21 cellular contexts compared by ENCODE assay signal in genomic region chr12:121424632-121424992, GRCh38. TPM values are rescaled to one million over a fixed set of nuclear protein-coding genes. Genes with fewer than 3 reads are reported as not detected.
DNase-seq lines count a peak whose midpoint lies in the region; ATAC-seq, FAIRE-seq and TF ChIP-seq lines count a peak whose summit lies in the region.
"Had no signal": no experiment of that assay in that cellular context is flagged by ENCODE, and none has a peak within 500 bp of the region (broad histone marks: within the 10 kb centered on the region; RNA-seq: fewer than 3 reads in every experiment).

No MANE protein-coding gene starts in this region.

- H2AFZ ChIP-seq in Karpas-422 (ENCODE audit: low read length): no peak overlapping the region
- H2AFZ ChIP-seq in K562 (ENCODE audit: low read depth, low read length): no peak overlapping the region

- no peak overlapping the region; the same call in 1 of the 2 replicates for H3K4me3 ChIP-seq in Karpas-422 (ENCODE audit: low read length)
- no peak overlapping the region for H3K4me3 ChIP-seq in K562
- no peak overlapping the region for H3K4me3 ChIP-seq in spleen

- no peaks in the 10 kb centered on the region for H3K9me2 ChIP-seq in Karpas-422 (replicated peaks; ENCODE audit: insufficient read depth, low read length)

- peaks cover 97% of the 10 kb centered on the region for H3K36me3 Mint-ChIP-seq in activated T-cell treated with anti-CD3 and anti-CD28 coated beads, Interleukin-2, amount 50 U/mL, for 24 hours (ENCODE audit: low read depth)

- WGBS in K562 (ENCODE audit: insufficient coverage, low coverage, missing lambda C conversion rate): 88% methylated on average over 1 of the region's 1 CpG
- 85 to 93% (median 90%) methylated on average over 1 of the region's 1 CpG for WGBS in spleen, 5 donors

- H3K4me1 ChIP-seq in Karpas-422 (ENCODE audit: low read length) (peaks cover 18% of the 10 kb centered on the region), K562 (replicated peaks in 1 of 2; ENCODE audit: control insufficient read depth in 2 of 2, insufficient read depth in 2 of 2, low read length in 2 of 2) (peaks cover 8 to 10% of the 10 kb centered on the region in 2 experiments; a peak in 4 of 5 replicates), spleen (peaks cover 0 to 42% (median 14%) of the 10 kb centered on the region in 6 donors)
- H3K4me1 ChIP-seq: BE2C had no signal

- TF ChIP-seq EP300 in K562 (IDR thresholded peaks at IDR 0.05; ENCODE audit: low read length): no peak

- H3K27ac Mint-ChIP-seq in activated T-cell treated with anti-CD3 and anti-CD28 coated beads, Interleukin-2, amount 50 U/mL, for 24 hours: peak overlapping the region; percentile 72
- H3K27ac Mint-ChIP-seq: activated CD4-positive, alpha-beta T cell treated with anti-CD3 and anti-CD28 coated beads, Interleukin-2, amount 10 ng/mL, durations not matched to agents 7 days and 5 days; type B pancreatic cell had no signal

- FAIRE-seq in K562 (lab: Jason Lieb, UNC): peak; percentile 51
- FAIRE-seq: D721Med had no signal

- POLR2A ChIA-PET in K562 (lab: Yijun Ruan, JAX): interaction anchor here (0.5 to 1.8 kb wide), 8 partner anchors 8 to 386 kb away, joined by 3 to 5 read pairs (median 4); partner anchors contain the start of gene RNF34

- intact Hi-C loops in K562 (cut with micrococcal nuclease): no loop called here
- intact Hi-C loops in spleen (cut with DNase I; ENCODE audit: low total_unique reads): no loop called here

- DNase-seq in activated T-cell treated with anti-CD3 and anti-CD28 coated beads, Interleukin-2, amount 50 U/mL, for 24 hours: no peak
- DNase-seq in activated T-cell treated with anti-CD3 and anti-CD28 coated beads for 4 hours (no peak), Karpas-422 (no peak), K562 (ENCODE audit: extremely low read depth in 1 of 4, low spot score in 3 of 4) (no peak), spleen (no peak), EL (no peak)
- no peak for DNase-seq in activated CD8-positive, alpha-beta memory T cell treated with anti-CD3 and anti-CD28 coated beads for 24 hours
- DNase-seq: activated CD4-positive, alpha-beta T cell treated with anti-CD3 and anti-CD28 coated beads, Interleukin-2, amount 10 ng/mL, durations not matched to agents 7 days and 5 days; activated naive CD4-positive, alpha-beta T cell; amygdala; BE2C; central memory CD4-positive, alpha-beta T cell; NCI-H1048; NCI-H2029 treated with DMSO at 0.1 percent for 48 hours; NCI-H446 treated with DMSO at 0.1 percent for 48 hours; stimulated activated CD4-positive, alpha-beta T cell treated with anti-CD3 and anti-CD28 coated beads, Interleukin-15, amount 100 ng/mL, for 24 hours; stimulated activated naive CD4-positive, alpha-beta T cell treated with Interleukin-2 at 50 U/mL for 16 hours had no signal

- no peaks in the 10 kb centered on the region for H3K27me3 Mint-ChIP-seq in activated T-cell treated with anti-CD3 and anti-CD28 coated beads, Interleukin-2, amount 50 U/mL, for 24 hours
- H3K27me3 Mint-ChIP-seq: activated CD4-positive, alpha-beta T cell treated with anti-CD3 and anti-CD28 coated beads, Interleukin-2, amount 10 ng/mL, durations not matched to agents 7 days and 5 days; type B pancreatic cell had no signal

- H3K36me3 ChIP-seq in Karpas-422 (ENCODE audit: insufficient read depth, low read length) (peaks cover 81% of the 10 kb centered on the region), K562 (ENCODE audit: control insufficient read depth, insufficient read depth, low read length) (peaks cover 94% of the 10 kb centered on the region), spleen (peaks cover 0 to 100% (median 83%) of the 10 kb centered on the region in 6 donors)

- H3K4me1 Mint-ChIP-seq in activated T-cell treated with anti-CD3 and anti-CD28 coated beads, Interleukin-2, amount 50 U/mL, for 24 hours (ENCODE audit: low read depth): peaks cover 1% of the 10 kb centered on the region

- ATAC-seq in K562: no peak
- ATAC-seq in HG02759 (IDR thresholded peaks at IDR 0.05; ENCODE audit: unreplicated experiment): no peak

- H3K27ac ChIP-seq in Karpas-422 (ENCODE audit: low read length) (peak overlapping the region; percentile 92), K562 (ENCODE audit: extremely low read depth, low read depth, low read length) (peak overlapping the region; percentile 56; the same call in 2 of the 3 replicates), spleen (peak overlapping the region in 6 of 8 donors; percentile 24 to 83 (median 76))
- H3K27ac ChIP-seq: 22Rv1 had no signal

- H3K27me3 ChIP-seq in Karpas-422 (ENCODE audit: low read length) (no peaks in the 10 kb centered on the region), K562 (ENCODE audit: control insufficient read depth in 2 of 2, insufficient read depth in 2 of 2, low read length in 2 of 2) (no peaks in the 10 kb centered on the region), spleen (replicated peaks in 1 of 7) (no peaks in the 10 kb centered on the region)
- H3K27me3 ChIP-seq: BE2C had no signal

- H4K20me1 ChIP-seq in Karpas-422 (ENCODE audit: insufficient read depth, low read depth, low read length): 0 out of 2 replicates have a peak, but pooled peaks cover 3% of the 10 kb centered on the region
- H4K20me1 ChIP-seq in K562 (replicated peaks; ENCODE audit: control insufficient read depth, insufficient read depth, low read length): no peaks in the 10 kb centered on the region

- H3K4me2 ChIP-seq in Karpas-422 (ENCODE audit: low read depth, low read length, poor library complexity, severe bottlenecking) (peak overlapping the region; percentile 11), K562 (ENCODE audit: insufficient read depth, low read length) (no peak overlapping the region; the same call in 1 of the 2 replicates)

- H3K9ac ChIP-seq in Karpas-422 (ENCODE audit: low read length): no peak overlapping the region
- no peak overlapping the region for H3K9ac ChIP-seq in K562 (ENCODE audit: insufficient read depth in 1 of 2, low read depth in 2 of 2, low read length in 2 of 2)

- no peaks in the 10 kb centered on the region for H3K9me1 ChIP-seq in K562 (ENCODE audit: control insufficient read depth, insufficient read depth, low read length)

- no TSS peak for BruUV-seq in K562 (replicated peaks; lab: Mats Ljungman, UMichigan)

- no peaks in the 10 kb centered on the region for H3K9me3 Mint-ChIP-seq in activated T-cell treated with anti-CD3 and anti-CD28 coated beads, Interleukin-2, amount 50 U/mL, for 24 hours
- H3K9me3 Mint-ChIP-seq: activated CD4-positive, alpha-beta T cell treated with anti-CD3 and anti-CD28 coated beads, Interleukin-2, amount 10 ng/mL, durations not matched to agents 7 days and 5 days; type B pancreatic cell had no signal

- H3K9me3 ChIP-seq in Karpas-422 (ENCODE audit: low read length) (no peaks in the 10 kb centered on the region), K562 (replicated peaks; ENCODE audit: control insufficient read depth, insufficient read depth, low read depth, low read length) (no peaks in the 10 kb centered on the region), spleen (peaks cover 0 to 6% (median 0%) of the 10 kb centered on the region in 8 donors)
- H3K9me3 ChIP-seq: BE2C had no signal

- no peak overlapping the region for H3K4me3 Mint-ChIP-seq in activated T-cell treated with anti-CD3 and anti-CD28 coated beads, Interleukin-2, amount 50 U/mL, for 24 hours
- H3K4me3 Mint-ChIP-seq: activated CD4-positive, alpha-beta T cell treated with anti-CD3 and anti-CD28 coated beads, Interleukin-2, amount 10 ng/mL, durations not matched to agents 7 days and 5 days; type B pancreatic cell had no signal

- CTCF ChIA-PET in K562 (lab: Yijun Ruan, JAX; ENCODE audit: low intra/inter-chr PET ratio): interaction anchor here (0.6 to 1.3 kb wide), 3 partner anchors 20 to 90 kb away, joined by 4 to 5 read pairs (median 4); no protein-coding TSS in a partner anchor

- H3K79me2 ChIP-seq in Karpas-422 (ENCODE audit: low read length) (peaks cover 22% of the 10 kb centered on the region), K562 (ENCODE audit: control insufficient read depth, insufficient read depth, low read length) (no peaks in the 10 kb centered on the region)

- TF ChIP-seq RAD21 in K562 (CRISPR knock-in tag; conservative IDR thresholded peaks at IDR 0.05 in 1 of 2, IDR thresholded peaks at IDR 0.05 in 1 of 2): no peak

- TF ChIP-seq POLR2A in K562 (conservative IDR thresholded peaks at IDR 0.05) (peak; percentile 24; the same call in 1 of the 2 replicates), spleen (IDR thresholded peaks at IDR 0.05) (no peak)

- no peak for TF ChIP-seq CTCF in K562 (IDR thresholded peaks at IDR 0.05 in 2 of 3, conservative IDR thresholded peaks at IDR 0.05 in 1 of 3; ENCODE audit: insufficient read depth in 2 of 3, low read depth in 1 of 3, low read length in 3 of 3)
- no peak for TF ChIP-seq CTCF in spleen (IDR thresholded peaks at IDR 0.05 in 8 of 11, conservative IDR thresholded peaks at IDR 0.05 in 3 of 11)

- in situ Hi-C loops in K562 (cut with MboI): no loop called here

TF ChIP-seq in K562, 482 proteins besides CTCF, POLR2A, EP300 and RAD21 (continues in another document):
- TF ChIP-seq ZNF316 (IDR thresholded peaks at IDR 0.05) (peak; percentile 34; the same call in 1 of the 2 replicates), TAL1 (IDR thresholded peaks at IDR 0.05) (no peak), ZNF766 (CRISPR knock-in tag; conservative IDR thresholded peaks at IDR 0.05) (no peak), KAT7 (CRISPR knock-in tag; IDR thresholded peaks at IDR 0.05; ENCODE audit: borderline replicate concordance) (0 out of 2 replicates have a peak, but pooled peaks have one; percentile 54), RNF2 (IDR thresholded peaks at IDR 0.05) (no peak)

RNA-seq across cellular contexts. Expression of gene RNF34, which starts 24.7 kb away (rescaled TPM):
- total RNA-seq in Karpas-422 (2014; rRNA removed; shearing (Covaris generic); ENCODE audit: low replicate concordance): 66.6 and 109 TPM in 2 replicates
- 109 and 110 TPM in 2 replicates for total RNA-seq in K562 (2011; cell fraction: chromatin; rRNA removed; ENCODE audit: low replicate concordance)
- total RNA-seq in K562 (2011; cell fraction: nucleolus; rRNA removed): 69.5 and 69.6 TPM in 2 replicates
- 118 and 187 TPM in 2 replicates for total RNA-seq in K562 (2011; cell fraction: nucleoplasm; rRNA removed)
- total RNA-seq in K562 (2014; rRNA removed) (68.8 and 120 TPM in 2 replicates), K562 (2014; rRNA removed; fragmentation: Illumina TruSeq; extraction: Trizol) (47.1 and 48.9 TPM in 2 replicates), K562 (2015; rRNA removed; fragmentation: Illumina TruSeq; extraction: Trizol) (60.6 and 60.9 TPM in 2 replicates), K562 (2021) (42.4 and 47.1 TPM in 2 replicates), spleen (10 to 100 TPM; 47.3 to 62.6 (median 57.5) TPM)
- polyA plus RNA-seq in K562 (2011; rRNA removed) (41.7 and 51.0 TPM in 2 replicates), K562 (2014; fragmentation: Illumina TruSeq; extraction: Trizol) (52.0 and 54.1 TPM in 2 replicates), K562 (2014; fragmentation: Nextera tagmentation; extraction: Ambion mirVana) (10 to 100 TPM; 65.4 to 88.9 TPM), K562 (2014; rRNA removed) (47.2 and 48.4 TPM in 2 replicates), spleen (10 to 100 TPM; 20.8 to 31.6 (median 23.3) TPM)
- polyA plus RNA-seq in K562 (2011; cell fraction: cytosol; rRNA removed): 27.8 and 35.3 TPM in 2 replicates
- polyA plus RNA-seq in K562 (2011; cell fraction: nucleus; rRNA removed): 212 and 235 TPM in 2 replicates
- 43.8 and 80.2 TPM in 2 replicates for polyA plus RNA-seq in K562 (2012)
- 63.6 and 90.6 TPM in 2 replicates for polyA minus RNA-seq in K562 (2011; rRNA and poly(A)+ RNA removed)
- polyA minus RNA-seq in K562 (2011; cell fraction: cytosol; rRNA and poly(A)+ RNA removed): 32.9 and 33.6 TPM in 2 replicates
- 39.9 and 48.1 TPM in 2 replicates for polyA minus RNA-seq in K562 (2011; cell fraction: nucleus; rRNA and poly(A)+ RNA removed)
